Comparison of ENCODE assay signal across 19 cellular contexts in genomic region chr17:71494045-71494444, GRCh38.
DNase-seq lines count a peak whose midpoint lies in the region; TF ChIP-seq lines count a peak whose summit lies in the region.
"Had no signal": no experiment of that assay in that cellular context is flagged by ENCODE, and none has a peak within 500 bp of the region (broad histone marks: within the 10 kb centered on the region; RNA-seq: fewer than 3 reads in every experiment).

No MANE protein-coding gene starts in this region.

- no peak for TF ChIP-seq RAD21 in SK-N-SH (IDR thresholded peaks at IDR 0.05; ENCODE audit: low read length)

- H3K27me3 ChIP-seq in SK-N-SH (ENCODE audit: insufficient read depth) (no peaks in the 10 kb centered on the region), skeletal muscle satellite cell (ENCODE audit: control insufficient read depth, insufficient read depth, low read length) (no peaks in the 10 kb centered on the region)
- H3K27me3 ChIP-seq: BLaER1, gastroesophageal sphincter, spleen, stomach, transverse colon had no signal

- H3K4me1 ChIP-seq in SK-N-SH (ENCODE audit: control insufficient read depth in 1 of 2, insufficient read depth in 2 of 2, low read depth in 1 of 2, low read length in 1 of 2), result peaks cover 0 to 8% of the 10 kb centered on the region in 2 experiments; a peak in 1 of 4 replicates
- H3K4me1 ChIP-seq in skeletal muscle satellite cell (ENCODE audit: control insufficient read depth, insufficient read depth, low read length), result peaks cover 14% of the 10 kb centered on the region
- H3K4me1 ChIP-seq: BLaER1, spleen, stomach, transverse colon had no signal

- H3K9me2 ChIP-seq in SK-N-SH, result no peaks in the 10 kb centered on the region

- POLR2A ChIA-PET in SK-N-SH (lab: Yijun Ruan, JAX), result no interaction called here

- H3K9ac ChIP-seq in SK-N-SH (no peak overlapping the region), skeletal muscle satellite cell (ENCODE audit: low read depth, low read length) (no peak overlapping the region)
- H3K9ac ChIP-seq: BLaER1 had no signal

- H3K27ac ChIP-seq in SK-N-SH (ENCODE audit: low read depth in 2 of 2, low read length in 1 of 2), result peak overlapping the region; percentile 58 to 82; a peak in 3 of 4 replicates
- H3K27ac ChIP-seq: BLaER1, epithelial cell of prostate, gastroesophageal sphincter, spleen, stomach, transverse colon had no signal

- H3K9me3 ChIP-seq in SK-N-SH, result no peaks in the 10 kb centered on the region
- H3K9me3 ChIP-seq in skeletal muscle satellite cell (replicated peaks; ENCODE audit: low read length), result no peaks in the 10 kb centered on the region
- H3K9me3 ChIP-seq: BLaER1, gastroesophageal sphincter, stomach, transverse colon had no signal

- WGBS in SK-N-SH (ENCODE audit: low lambda C conversion rate), result 48% methylated on average over 1 of the region's 1 CpG

- no peak overlapping the region for H2AFZ ChIP-seq in SK-N-SH (ENCODE audit: low read depth)

- H4K20me1 ChIP-seq in SK-N-SH (ENCODE audit: insufficient read depth), result no peaks in the 10 kb centered on the region
- H4K20me1 ChIP-seq: BLaER1 had no signal

- peak in 1 of 2 experiments; percentile 60; a peak in 2 of 4 replicates for TF ChIP-seq EP300 in SK-N-SH (IDR thresholded peaks at IDR 0.05; ENCODE audit: borderline replicate concordance in 1 of 2, low read depth in 1 of 2, low read length in 1 of 2)

- H3K4me2 ChIP-seq in SK-N-SH (peak overlapping the region; percentile 30), skeletal muscle satellite cell (ENCODE audit: low read length) (peak overlapping the region; percentile 12)
- H3K4me2 ChIP-seq: BLaER1 had no signal

- CTCF ChIA-PET in SK-N-SH (lab: Yijun Ruan, JAX), result interaction anchor here (0.6 to 1.3 kb wide), 2 partner anchors 11 to 1066 kb away, joined by 3 to 5 read pairs; no protein-coding TSS in a partner anchor

- peaks cover 17% of the 10 kb centered on the region for H3F3A ChIP-seq in SK-N-SH (replicated peaks; ENCODE audit: insufficient read depth)

- DNase-seq in EL (peak; percentile 62), SK-N-SH (no peak), fibroblast of the aortic adventitia (ENCODE audit: low read depth) (peak; percentile 8), DMS 273 (lab: John Stamatoyannopoulos, UW; ENCODE audit: unreplicated experiment) (no peak), retina (no peak)
- no peak for DNase-seq in activated CD4-positive, CD25-positive, alpha-beta regulatory T cell (lab: John Stamatoyannopoulos, UW)
- DNase-seq: activated CD4-positive, alpha-beta T cell treated with anti-CD3 and anti-CD28 coated beads, Interleukin-2, amount 10 ng/mL, durations not matched to agents 24 days and 14 days; activated naive CD8-positive, alpha-beta T cell treated with anti-CD3 and anti-CD28 coated beads, Interleukin-2, amount 10 ng/mL, durations not matched to agents 7 days and 5 days; NCI-H1694 treated with DMSO at 0.1 percent for 48 hours; PC-3; SIG-M5; spleen; stimulated activated CD4-positive, alpha-beta T cell treated with anti-CD3 and anti-CD28 coated beads, Interleukin-4, amount 100 ng/mL, for 4 hours; stomach; transverse colon had no signal

- TF ChIP-seq CTCF in SK-N-SH (IDR thresholded peaks at IDR 0.05) (no peak), fibroblast of the aortic adventitia (IDR thresholded peaks at IDR 0.05; ENCODE audit: insufficient read depth, low read length) (no peak)

- no peaks in the 10 kb centered on the region for H3K79me2 ChIP-seq in SK-N-SH (ENCODE audit: insufficient read depth)

- no peaks in the 10 kb centered on the region for H3K36me3 ChIP-seq in SK-N-SH (replicated peaks in 1 of 2; ENCODE audit: control insufficient read depth in 1 of 2, insufficient read depth in 2 of 2, low read length in 1 of 2)
- no peaks in the 10 kb centered on the region for H3K36me3 ChIP-seq in skeletal muscle satellite cell (ENCODE audit: insufficient read depth, low read length)
- H3K36me3 ChIP-seq: BLaER1, gastroesophageal sphincter, spleen, stomach, transverse colon had no signal

- H3K4me3 ChIP-seq in SK-N-SH (ENCODE audit: low read depth in 2 of 2, low read length in 1 of 2), result no peak overlapping the region
- no peak overlapping the region for H3K4me3 ChIP-seq in fibroblast of the aortic adventitia (ENCODE audit: low read depth, low read length)
- H3K4me3 ChIP-seq in skeletal muscle satellite cell (ENCODE audit: low read length), result no peak overlapping the region
- H3K4me3 ChIP-seq: BLaER1, gastroesophageal sphincter, spleen, stomach, transverse colon had no signal

TF ChIP-seq in SK-N-SH, 30 proteins besides CTCF, POLR2A, EP300 and RAD21:
- TF ChIP-seq RFX5 (IDR thresholded peaks at IDR 0.05; ENCODE audit: low read length) (no peak), MEF2A (IDR thresholded peaks at IDR 0.05; ENCODE audit: borderline replicate concordance, low read depth) (peak; percentile 11; the same call in 1 of the 2 replicates), JUND (IDR thresholded peaks at IDR 0.05) (peak; percentile 46), NFIC (IDR thresholded peaks at IDR 0.05; ENCODE audit: borderline replicate concordance) (peak; percentile 33; the same call in 1 of the 2 replicates), IRF3 (IDR thresholded peaks at IDR 0.05; ENCODE audit: low read depth, low read length) (no peak), TAF1 (IDR thresholded peaks at IDR 0.05; ENCODE audit: borderline replicate concordance, low read depth, low read length) (no peak), FOSL2 (IDR thresholded peaks at IDR 0.05; ENCODE audit: borderline replicate concordance, low read depth) (0 out of 2 replicates have a peak, but pooled peaks have one; percentile 10), PBX3 (IDR thresholded peaks at IDR 0.05) (peak; percentile 39; the same call in 1 of the 2 replicates), USF2 (IDR thresholded peaks at IDR 0.05; ENCODE audit: borderline replicate concordance, low read depth, low read length) (no peak), MXI1 (IDR thresholded peaks at IDR 0.05; ENCODE audit: low read depth, low read length) (no peak), RXRA (IDR thresholded peaks at IDR 0.05; ENCODE audit: borderline replicate concordance, low read depth) (peak; percentile 22; the same call in 1 of the 2 replicates), TEAD4 (IDR thresholded peaks at IDR 0.05; ENCODE audit: borderline replicate concordance, insufficient read depth) (peak; percentile 65; the same call in 1 of the 2 replicates), USF1 (IDR thresholded peaks at IDR 0.05; ENCODE audit: borderline replicate concordance, low read depth) (no peak), TCF12 (IDR thresholded peaks at IDR 0.05) (peak; percentile 50; the same call in 1 of the 2 replicates), ZBTB33 (IDR thresholded peaks at IDR 0.05; ENCODE audit: borderline replicate concordance, low read depth) (no peak)
TF ChIP-seq in SK-N-SH: peak in this region for 8.

Comparison
In these comparisons a context has a peak if more than half of its experiments do, and no peak if none do; other contexts are left out.
1. DNase-seq: peak in EL (single experiment) and fibroblast of the aortic adventitia (single experiment); none in SK-N-SH (single experiment), DMS 273 (single experiment), retina (single experiment) and activated CD4-positive, CD25-positive, alpha-beta regulatory T cell (0 of 4).